ENCODE assay signal across 9 cellular contexts in genomic region chr12:53207042-53207441, GRCh38. TPM values are rescaled to one million over a fixed set of nuclear protein-coding genes. Genes with fewer than 3 reads are reported as not detected.
DNase-seq lines count a peak whose midpoint lies in the region; ATAC-seq, FAIRE-seq and TF ChIP-seq lines count a peak whose summit lies in the region.
"Had no signal": no experiment of that assay in that cellular context is flagged by ENCODE, and none has a peak within 500 bp of the region (broad histone marks: within the 10 kb centered on the region; RNA-seq: fewer than 3 reads in every experiment).

ITGB7 (minus strand) TSS chr12:53207251; CDS start chr12:53200443, 6,808 bp downstream.

- H3K9ac ChIP-seq in HepG2 (ENCODE audit: insufficient read depth, low read depth, low read length) = no peak within 1 kb of the TSS
- peak within 1 kb of the TSS; percentile 99 for H3K9ac ChIP-seq in MM.1S (ENCODE audit: low read length)

- no peak for DNase-seq in right lobe of liver
- no peak for DNase-seq in HepG2 (ENCODE audit: low spot score)
- DNase-seq in MM.1S = peak; percentile 92
- DNase-seq in activated T-cell treated with anti-CD3 and anti-CD28 coated beads for 48 hours (ENCODE audit: low read depth) = peak; percentile 56
- no peak for DNase-seq in putamen (ENCODE audit: low spot score)
- no peak for DNase-seq in NCI-H1694 treated with DMSO at 0.1 percent for 48 hours (lab: John Stamatoyannopoulos, UW)
- no peak for DNase-seq in OCI-M2 (lab: John Stamatoyannopoulos, UW; ENCODE audit: unreplicated experiment)

- POLR2A ChIA-PET in HepG2 (lab: Yijun Ruan, JAX) = no interaction called here

- in situ Hi-C loops in HepG2 (cut with HindIII; ENCODE audit: extremely low pct_ligation_motif_present, low pct_unique_long_range_greater_than_20kb) = no loop called here

- TF ChIP-seq EP300 in HepG2 (IDR thresholded peaks at IDR 0.05; ENCODE audit: low read depth in 2 of 2, low read length in 2 of 2) = no peak
- TF ChIP-seq EP300 in HepG2 (CRISPR knock-in tag; IDR thresholded peaks at IDR 0.05; ENCODE audit: borderline replicate concordance) = no peak

- H3K4me3 ChIP-seq in right lobe of liver = no peak within 1 kb of the TSS
- H3K4me3 ChIP-seq in HepG2 (replicated peaks in 1 of 3; ENCODE audit: insufficient read depth in 1 of 3, low read depth in 2 of 3, low read length in 3 of 3) = no peak within 1 kb of the TSS
- peak within 1 kb of the TSS; percentile 94 for H3K4me3 ChIP-seq in MM.1S (ENCODE audit: low read length)
- H3K4me3 ChIP-seq in neutrophil (ENCODE audit: low read depth in 1 of 2, low read length in 1 of 2) = no peak within 1 kb of the TSS

- no peaks in the 10 kb centered on the region for H3K4me1 ChIP-seq in right lobe of liver
- peaks cover 30% of the 10 kb centered on the region for H3K4me1 ChIP-seq in HepG2 (ENCODE audit: insufficient read depth, low read length)
- H3K4me1 ChIP-seq in MM.1S (ENCODE audit: low read length) = peaks cover 21% of the 10 kb centered on the region
- H3K4me1 ChIP-seq in neutrophil (ENCODE audit: control insufficient read depth in 1 of 2, insufficient read depth in 1 of 2, low read depth in 1 of 2, low read length in 1 of 2) = peaks cover 18 to 37% of the 10 kb centered on the region in 2 experiments

- 65% methylated on average over 5 of the region's 5 CpGs for WGBS in right lobe of liver (ENCODE audit: insufficient coverage, low coverage, low lambda C conversion rate, missing lambda C conversion rate)
- WGBS in HepG2 (ENCODE audit: low lambda C conversion rate) = 14% methylated on average over 4 of the region's 5 CpGs

- no peaks in the 10 kb centered on the region for H3K9me2 ChIP-seq in MM.1S (replicated peaks; ENCODE audit: insufficient read depth, low read length)

- H3K9me3 ChIP-seq in right lobe of liver (no peaks in the 10 kb centered on the region), HepG2 (ENCODE audit: low read length) (no peaks in the 10 kb centered on the region), MM.1S (replicated peaks; ENCODE audit: insufficient read depth, low read length) (no peaks in the 10 kb centered on the region), neutrophil (no peaks in the 10 kb centered on the region)

- no peaks in the 10 kb centered on the region for H4K20me1 ChIP-seq in HepG2 (ENCODE audit: insufficient read depth, low read length)
- H4K20me1 ChIP-seq in MM.1S (ENCODE audit: insufficient read depth, low read length) = no peaks in the 10 kb centered on the region

- no TSS peak for BruUV-seq in HepG2 (replicated peaks; lab: Mats Ljungman, UMichigan)

- H3K27ac ChIP-seq in right lobe of liver (no peak within 1 kb of the TSS), HepG2 (ENCODE audit: extremely low read length, insufficient read depth, low read length) (no peak within 1 kb of the TSS), MM.1S (ENCODE audit: low read length) (peak within 1 kb of the TSS; percentile 99), neutrophil (peak within 1 kb of the TSS; percentile 90)

- peaks cover 86% of the 10 kb centered on the region for H3F3A ChIP-seq in MM.1S (ENCODE audit: insufficient read depth, low read length)

- TF ChIP-seq POLR2A in right lobe of liver (IDR thresholded peaks at IDR 0.05) = no peak
- TF ChIP-seq POLR2A in HepG2 (IDR thresholded peaks at IDR 0.05; ENCODE audit: insufficient read depth in 1 of 2, low read depth in 2 of 2, low read length in 2 of 2) = no peak

- H3K79me2 ChIP-seq in HepG2 (ENCODE audit: insufficient read depth, low read length) (no peaks in the 10 kb centered on the region), MM.1S (ENCODE audit: low read length) (peaks cover 90% of the 10 kb centered on the region)

- FAIRE-seq in HepG2 (lab: Jason Lieb, UNC) = no peak
- FAIRE-seq: bronchial epithelial cell had no signal

- intact Hi-C loops in right lobe of liver (cut with DNase I) = no loop called here
- intact Hi-C loops in HepG2 (cut with micrococcal nuclease; ENCODE audit: unreplicated experiment) = no loop called here

- TF ChIP-seq CTCF in right lobe of liver (IDR thresholded peaks at IDR 0.05) (no peak), HepG2 (CRISPR knock-in tag; IDR thresholded peaks at IDR 0.05) (no peak), MM.1S (IDR thresholded peaks at IDR 0.05; ENCODE audit: low read length) (no peak), neutrophil (IDR thresholded peaks at IDR 0.05) (no peak)

- CTCF ChIA-PET in HepG2 (lab: Yijun Ruan, JAX; ENCODE audit: low intra/inter-chr PET ratio, low total read pairs) = no interaction called here

- ATAC-seq in right lobe of liver (peak in 3 of 4 donors; percentile 13 to 34 (median 27)), HepG2 (no peak)

- no peak within 1 kb of the TSS for H3K4me2 ChIP-seq in HepG2 (ENCODE audit: low read depth, low read length)
- H3K4me2 ChIP-seq in MM.1S (ENCODE audit: low read depth, low read length) = peak within 1 kb of the TSS; percentile 98

- no peaks in the 10 kb centered on the region for H3K27me3 ChIP-seq in right lobe of liver
- peaks cover 2 to 15% of the 10 kb centered on the region in 2 experiments; a peak in 3 of 5 replicates for H3K27me3 ChIP-seq in HepG2 (ENCODE audit: control insufficient read depth in 1 of 2, insufficient read depth in 2 of 2, low read length in 2 of 2)
- H3K27me3 ChIP-seq in MM.1S (replicated peaks; ENCODE audit: insufficient read depth, low read length) = no peaks in the 10 kb centered on the region
- no peaks in the 10 kb centered on the region for H3K27me3 ChIP-seq in neutrophil

- H3K36me3 ChIP-seq in right lobe of liver (no peaks in the 10 kb centered on the region), HepG2 (replicated peaks in 1 of 2; ENCODE audit: control insufficient read depth in 1 of 2, insufficient read depth in 2 of 2, low read length in 2 of 2) (no peaks in the 10 kb centered on the region), MM.1S (replicated peaks; ENCODE audit: insufficient read depth, low read length) (peaks cover 12% of the 10 kb centered on the region; the same call in 1 of the 2 replicates), neutrophil (no peaks in the 10 kb centered on the region)

- H2AFZ ChIP-seq in HepG2 (ENCODE audit: low read length) (no peak within 1 kb of the TSS), MM.1S (ENCODE audit: low read length) (no peak within 1 kb of the TSS)

- no peak for TF ChIP-seq RAD21 in HepG2 (CRISPR knock-in tag; IDR thresholded peaks at IDR 0.05)

TF ChIP-seq in HepG2, 621 proteins besides CTCF, POLR2A, EP300 and RAD21:
- TF ChIP-seq ERF (CRISPR knock-in tag; IDR thresholded peaks at IDR 0.05) (no peak), TOE1 (CRISPR knock-in tag; IDR thresholded peaks at IDR 0.05) (no peak), E2F1 (CRISPR knock-in tag; IDR thresholded peaks at IDR 0.05) (no peak), TAF1 (CRISPR knock-in tag; IDR thresholded peaks at IDR 0.05) (no peak)

RNA-seq across cellular contexts. Expression of gene ITGB7, which starts in this region (rescaled TPM):
- total RNA-seq in right lobe of liver (1 to 10 TPM; 2.9 to 8.0 (median 3.9) TPM), HepG2 (2016; rRNA removed; fragmentation: Illumina TruSeq; extraction: Trizol) (0.13 and 0.18 TPM in 2 replicates)
- total RNA-seq in HepG2 (2016; cell fraction: cytosol; rRNA removed; fragmentation: Illumina TruSeq; extraction: Trizol; ENCODE audit: low read depth) = not detected in 2 replicates
- 0.32 TPM in 1 of 2 replicates, not detected in the other for total RNA-seq in HepG2 (2016; cell fraction: insoluble cytoplasmic fraction; rRNA removed; fragmentation: Illumina TruSeq; extraction: Trizol)
- total RNA-seq in HepG2 (2016; cell fraction: membrane; rRNA removed; fragmentation: Illumina TruSeq; extraction: Trizol) = not detected in 2 replicates
- not detected in 2 replicates for total RNA-seq in HepG2 (2016; cell fraction: nucleus; rRNA removed; fragmentation: Illumina TruSeq; extraction: Trizol)
- polyA plus RNA-seq in HepG2 (2011; rRNA removed) = 0.14 and 0.16 TPM in 2 replicates
- 0.09 and 0.13 TPM in 2 replicates for polyA plus RNA-seq in HepG2 (2011; cell fraction: cytosol; rRNA removed)
- polyA plus RNA-seq in HepG2 (2011; cell fraction: nucleus; rRNA removed) = 0.39 and 0.40 TPM in 2 replicates
- polyA plus RNA-seq in HepG2 (2012) = 0.20 and 0.30 TPM in 2 replicates
- not detected in 2 replicates for polyA plus RNA-seq in HepG2 (2016; cell fraction: cytosol; fragmentation: Illumina TruSeq; extraction: Trizol; ENCODE audit: low read depth)
- polyA plus RNA-seq in HepG2 (2016; cell fraction: insoluble cytoplasmic fraction; fragmentation: Illumina TruSeq; extraction: Trizol; ENCODE audit: low read depth) = 0.33 TPM in 1 of 2 replicates, not detected in the other
- polyA plus RNA-seq in HepG2 (2016; cell fraction: membrane; fragmentation: Illumina TruSeq; extraction: Trizol; ENCODE audit: low read depth) = not detected in 2 replicates
- polyA plus RNA-seq in HepG2 (2016; cell fraction: nucleus; fragmentation: Illumina TruSeq; extraction: Trizol; ENCODE audit: insufficient read depth, low read depth) = 0.20 TPM in 1 of 2 replicates, not detected in the other
- 0.40 and 2.6 TPM in 2 replicates for polyA minus RNA-seq in HepG2 (2011; rRNA and poly(A)+ RNA removed; ENCODE audit: low replicate concordance)
- not detected in 2 replicates for polyA minus RNA-seq in HepG2 (2011; cell fraction: cytosol; rRNA and poly(A)+ RNA removed)
- polyA minus RNA-seq in HepG2 (2011; cell fraction: nucleus; rRNA and poly(A)+ RNA removed) = not detected in 2 replicates

Comparison
In these comparisons a context has a peak if more than half of its experiments do, and no peak if none do; other contexts are left out.
1. DNase-seq: peak in MM.1S (single experiment) and activated T-cell treated with anti-CD3 and anti-CD28 coated beads for 48 hours (single experiment); none in right lobe of liver (0 of 3), HepG2 (single experiment), putamen (single experiment), NCI-H1694 treated with DMSO at 0.1 percent for 48 hours (single experiment) and OCI-M2 (single experiment).
2. H3K27ac ChIP-seq: peak in MM.1S (single experiment) and neutrophil (single experiment); none in right lobe of liver (0 of 3) and HepG2 (single experiment).